16 cellular contexts compared by ENCODE assay signal in the genomic region with DNA sequence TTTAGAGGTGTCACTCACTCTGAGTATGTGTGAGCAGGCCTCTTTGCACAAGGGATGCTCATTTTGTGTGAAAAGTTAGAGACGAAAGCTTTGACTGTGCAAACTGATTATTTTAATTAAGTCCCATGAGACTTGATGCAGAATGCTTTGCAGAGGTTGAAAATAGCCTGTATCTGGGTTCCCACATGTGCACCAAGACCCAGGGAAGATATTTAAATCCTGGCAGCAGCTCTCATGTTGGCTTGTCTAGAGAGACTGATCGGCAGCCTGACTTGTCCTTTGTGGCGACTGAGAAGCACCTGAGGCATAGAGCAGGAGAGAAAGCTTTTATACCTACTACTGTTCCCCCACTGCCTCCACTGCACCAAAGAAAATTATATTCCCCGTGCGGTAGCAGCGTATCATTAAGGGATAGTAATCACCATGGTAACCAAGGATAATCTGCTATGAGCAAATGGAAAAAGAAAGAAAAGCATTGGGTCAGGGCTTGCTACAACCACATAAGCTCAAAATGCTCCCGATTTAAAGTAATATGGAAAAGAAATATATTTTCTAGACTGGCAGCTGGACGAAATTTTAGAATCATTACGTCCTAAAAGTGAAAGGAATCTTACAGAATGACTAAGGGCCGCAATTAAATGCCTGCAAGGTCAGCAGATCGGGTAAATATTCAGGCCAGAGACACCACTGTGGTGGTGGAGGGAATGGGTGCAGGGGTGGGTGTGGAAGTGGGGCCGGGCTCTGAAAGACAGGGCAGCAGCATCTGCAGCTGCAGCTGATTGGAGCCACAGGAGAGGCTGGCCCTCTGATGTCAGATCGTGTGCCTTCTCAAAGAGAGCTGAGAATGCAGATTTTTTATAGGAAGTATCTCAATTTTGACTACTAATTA.
A peak's percentile ranks its signal among the peaks of the same experiment; 100 is the strongest.
DNase-seq lines count a peak whose midpoint lies in the region; ATAC-seq and TF ChIP-seq lines count a peak whose summit lies in the region.
"Had no signal": no experiment of that assay in that cellular context is flagged by ENCODE, and none has a peak within 500 bp of the region (broad histone marks: within the 10 kb centered on the region; RNA-seq: fewer than 3 reads in every experiment).

No MANE protein-coding gene starts in this region.

- CTCF ChIA-PET in IMR-90 (lab: Yijun Ruan, JAX): interaction anchor here (0.6 to 1.5 kb wide), 5 partner anchors 53 to 515 kb away, joined by 3 to 6 read pairs (median 4); no protein-coding TSS in a partner anchor

- no peak overlapping the region for H2BK15ac ChIP-seq in IMR-90 (ENCODE audit: low read depth, low read length)

- intact Hi-C loops in IMR-90 (cut with micrococcal nuclease) (no loop called here), left cardiac atrium (cut with DNase I) (loop anchor here in 1 of 2 donors (5.0 kb wide), 1 partner anchor 203 kb away; no protein-coding TSS in a partner anchor), uterus (cut with DNase I; ENCODE audit: low total_unique reads) (loop anchor here (5.0 kb wide), 1 partner anchor 208 kb away; no protein-coding TSS in a partner anchor)

- no peaks in the 10 kb centered on the region for H3K36me3 Mint-ChIP-seq in natural killer cell treated with Interleukin-12 subunit alpha and Interleukin-12 subunit beta and Interleukin-15 and Interleukin-18, amount 100 ng/mL, for 72 hours
- H3K36me3 Mint-ChIP-seq: mesothelial cell of epicardium had no signal

- H3K4me1 Mint-ChIP-seq in natural killer cell treated with Interleukin-12 subunit alpha and Interleukin-12 subunit beta and Interleukin-15 and Interleukin-18, amount 100 ng/mL, for 72 hours (ENCODE audit: low read depth in 2 of 2): peaks cover 0 to 2% of the 10 kb centered on the region in 2 donors

- 0 out of 2 replicates have a peak overlapping the region, but pooled peaks have one; percentile 13 for H3K4me2 ChIP-seq in IMR-90 (ENCODE audit: low read depth, low read length)

- no peaks in the 10 kb centered on the region for H3K36me3 ChIP-seq in IMR-90 (ENCODE audit: control insufficient read depth, insufficient read depth, low read length)
- no peaks in the 10 kb centered on the region for H3K36me3 ChIP-seq in subcutaneous abdominal adipose tissue (ENCODE audit: control insufficient read depth in 5 of 5, insufficient read depth in 5 of 5, low read length in 5 of 5)
- H3K36me3 ChIP-seq in uterus: no peaks in the 10 kb centered on the region
- H3K36me3 ChIP-seq: gastrocnemius medialis, thyroid gland had no signal

- H3K4me3 ChIP-seq in IMR-90 (ENCODE audit: insufficient read depth, low read depth, low read length) (no peak overlapping the region), subcutaneous abdominal adipose tissue (ENCODE audit: low read depth in 1 of 5, low read length in 5 of 5) (peak overlapping the region in 3 of 5 donors; percentile 18 to 39 (median 31)), uterus (no peak overlapping the region)
- H3K4me3 ChIP-seq: thyroid gland had no signal

- peaks cover 10% of the 10 kb centered on the region for H3K27me3 ChIP-seq in IMR-90 (ENCODE audit: control insufficient read depth, insufficient read depth, low read length)
- no peaks in the 10 kb centered on the region for H3K27me3 ChIP-seq in subcutaneous abdominal adipose tissue (ENCODE audit: control insufficient read depth in 5 of 5, insufficient read depth in 4 of 5, low read length in 5 of 5)
- H3K27me3 ChIP-seq in uterus: no peaks in the 10 kb centered on the region
- H3K27me3 ChIP-seq: gastrocnemius medialis, thyroid gland had no signal

- no peak for TF ChIP-seq POLR2A in IMR-90 (IDR thresholded peaks at IDR 0.05; ENCODE audit: low read depth, low read length)
- no peak for TF ChIP-seq POLR2A in uterus (IDR thresholded peaks at IDR 0.05)

- H3K4ac ChIP-seq in IMR-90 (ENCODE audit: low read depth, low read length): no peak overlapping the region

- ATAC-seq in IMR-90 (ENCODE audit: low read depth): 0 out of 2 replicates have a peak, but pooled peaks have one; percentile 24
- peak; percentile 67 to 76 for ATAC-seq in left cardiac atrium
- ATAC-seq in natural killer cell treated with Interleukin-12 subunit alpha and Interleukin-12 subunit beta and Interleukin-15 and Interleukin-18, amount 100 ng/mL, for 72 hours: no peak
- no peak for ATAC-seq in GM18519 (IDR thresholded peaks at IDR 0.05; ENCODE audit: low FRiP score, unreplicated experiment)
- ATAC-seq: effector memory CD8-positive, alpha-beta T cell; gastrocnemius medialis had no signal

- H3K27me3 Mint-ChIP-seq in natural killer cell treated with Interleukin-12 subunit alpha and Interleukin-12 subunit beta and Interleukin-15 and Interleukin-18, amount 100 ng/mL, for 72 hours: no peaks in the 10 kb centered on the region

- in situ Hi-C loops in IMR-90 (cut with MboI; ENCODE audit: low sequenced_read_pairs): loop anchor here (5.0 to 25.0 kb wide), 4 partner anchors 203 to 1058 kb away; no protein-coding TSS in a partner anchor

- no peaks in the 10 kb centered on the region for H3K4me1 ChIP-seq in IMR-90 (ENCODE audit: control insufficient read depth, insufficient read depth, low read length)
- H3K4me1 ChIP-seq in subcutaneous abdominal adipose tissue (ENCODE audit: control insufficient read depth in 5 of 5, insufficient read depth in 5 of 5, low read length in 5 of 5): peaks cover 0 to 35% (median 12%) of the 10 kb centered on the region in 5 donors
- H3K4me1 ChIP-seq in uterus: no peaks in the 10 kb centered on the region
- H3K4me1 ChIP-seq: thyroid gland had no signal

- no peak overlapping the region for H2AK5ac ChIP-seq in IMR-90 (ENCODE audit: low read depth, low read length)

- no TSS peak for BruUV-seq in IMR-90 (replicated peaks; lab: Mats Ljungman, UMichigan)

- H3K9ac ChIP-seq in IMR-90 (ENCODE audit: low read depth, low read length): no peak overlapping the region
- no peak overlapping the region for H3K9ac ChIP-seq in subcutaneous abdominal adipose tissue (ENCODE audit: low read length in 5 of 5)

- TF ChIP-seq CTCF in IMR-90 (conservative IDR thresholded peaks at IDR 0.05; ENCODE audit: low read depth, low read length) (no peak), uterus (IDR thresholded peaks at IDR 0.05) (no peak)

- no peak overlapping the region for H4K91ac ChIP-seq in IMR-90 (ENCODE audit: insufficient read depth, low read depth, low read length)

- no peak overlapping the region for H3K14ac ChIP-seq in IMR-90 (replicated peaks; ENCODE audit: low read depth, low read length)

- H2AK9ac ChIP-seq in IMR-90 (replicated peaks; ENCODE audit: low read depth, low read length, poor library complexity): no peak overlapping the region

- no peaks in the 10 kb centered on the region for H4K20me1 ChIP-seq in IMR-90 (ENCODE audit: insufficient read depth, low read length)

- dilution Hi-C loops in IMR-90 (cut with HindIII; ENCODE audit: low sequenced_read_pairs, unreplicated experiment): no loop called here

- 56% methylated on average over 4 of the region's 13 CpGs; no CpG with 5 or more reads in 1 of the 2 experiments for WGBS in IMR-90 (ENCODE audit: extremely low coverage in 2 of 2, insufficient read length in 1 of 2), 2 experiments

- no peak overlapping the region for H2BK120ac ChIP-seq in IMR-90 (ENCODE audit: low read depth, low read length)

- TF ChIP-seq RAD21 in IMR-90 (IDR thresholded peaks at IDR 0.05; ENCODE audit: low read length): no peak

- no peak overlapping the region for H2AFZ ChIP-seq in IMR-90 (replicated peaks; ENCODE audit: low read length, poor library complexity)

- no peak overlapping the region for H4K8ac ChIP-seq in IMR-90 (ENCODE audit: low read depth in 2 of 2, low read length in 2 of 2)

- H3K9me3 Mint-ChIP-seq in natural killer cell treated with Interleukin-12 subunit alpha and Interleukin-12 subunit beta and Interleukin-15 and Interleukin-18, amount 100 ng/mL, for 72 hours: no peaks in the 10 kb centered on the region
- H3K9me3 Mint-ChIP-seq: activated T-helper 2 cell treated with anti-CD3 and anti-CD28 coated beads, Interferon-gamma antibody, Interleukin-2, Interleukin-4, amounts not matched to agents 10 μg/mL and 5 μg/mL and 100 μg/mL, durations not matched to agents 14 hours and 24 hours and 36 hours; effector memory CD8-positive, alpha-beta T cell; mesothelial cell of epicardium had no signal

- peaks cover 3% of the 10 kb centered on the region; the same call in 1 of the 2 replicates for H3K9me1 ChIP-seq in IMR-90 (ENCODE audit: insufficient read depth, low read length)

- no peak overlapping the region for H4K5ac ChIP-seq in IMR-90 (ENCODE audit: low read depth, low read length)

- POLR2A ChIA-PET in IMR-90 (lab: Charles Lee; ENCODE audit: unreplicated experiment): no interaction called here

- no peak overlapping the region for H3K23ac ChIP-seq in IMR-90 (ENCODE audit: low read depth, low read length)

- H2BK5ac ChIP-seq in IMR-90 (ENCODE audit: low read depth, low read length, poor library complexity, severe bottlenecking): no peak overlapping the region

- H3K18ac ChIP-seq in IMR-90 (ENCODE audit: low read depth, low read length): no peak overlapping the region

- H2BK20ac ChIP-seq in IMR-90 (ENCODE audit: low read depth, low read length): no peak overlapping the region

- no peak overlapping the region for H3K56ac ChIP-seq in IMR-90 (ENCODE audit: extremely low read depth, insufficient read depth, low read length)

- DNase-seq in IMR-90 (no peak), astrocyte of the hippocampus (ENCODE audit: low read depth, low spot score) (peak; percentile 14), left cardiac atrium (peak; percentile 31), uterus (no peak), NCI-H1694 (lab: John Stamatoyannopoulos, UW) (no peak)
- DNase-seq in natural killer cell treated with Interleukin-12 subunit alpha and Interleukin-12 subunit beta and Interleukin-15 and Interleukin-18, amount 100 ng/mL, for 72 hours (ENCODE audit: low spot score): no peak
- DNase-seq: activated CD8-positive, alpha-beta memory T cell treated with anti-CD3 and anti-CD28 coated beads for 24 hours; DMS79 treated with DMSO at 0.1 percent for 48 hours; effector memory CD8-positive, alpha-beta T cell; gastrocnemius medialis; stimulated activated CD4-positive, alpha-beta T cell treated with anti-CD3 and anti-CD28 coated beads, Interleukin-15, amount 100 ng/mL, for 24 hours; thyroid gland had no signal

- H3K9me3 ChIP-seq in IMR-90 (ENCODE audit: control insufficient read depth, insufficient read depth, low read length) (no peaks in the 10 kb centered on the region), subcutaneous abdominal adipose tissue (ENCODE audit: control insufficient read depth in 5 of 5, low read length in 5 of 5) (no peaks in the 10 kb centered on the region), uterus (no peaks in the 10 kb centered on the region)
- H3K9me3 ChIP-seq: gastrocnemius medialis, thyroid gland had no signal

- no peak overlapping the region for H3K4me3 Mint-ChIP-seq in natural killer cell treated with Interleukin-12 subunit alpha and Interleukin-12 subunit beta and Interleukin-15 and Interleukin-18, amount 100 ng/mL, for 72 hours
- H3K4me3 Mint-ChIP-seq: effector memory CD8-positive, alpha-beta T cell; mesothelial cell of epicardium had no signal

- H3K27ac Mint-ChIP-seq in natural killer cell treated with Interleukin-12 subunit alpha and Interleukin-12 subunit beta and Interleukin-15 and Interleukin-18, amount 100 ng/mL, for 72 hours: no peak overlapping the region
- H3K27ac Mint-ChIP-seq: activated T-helper 2 cell treated with anti-CD3 and anti-CD28 coated beads, Interferon-gamma antibody, Interleukin-2, Interleukin-4, amounts not matched to agents 10 μg/mL and 5 μg/mL and 100 μg/mL, durations not matched to agents 14 hours and 24 hours and 36 hours; effector memory CD8-positive, alpha-beta T cell; mesothelial cell of epicardium had no signal

- H3K79me1 ChIP-seq in IMR-90 (ENCODE audit: low read depth in 1 of 2, low read length in 2 of 2): no peaks in the 10 kb centered on the region

- no peak overlapping the region for H3K27ac ChIP-seq in IMR-90 (ENCODE audit: insufficient read depth, low read length)
- no peak overlapping the region for H3K27ac ChIP-seq in subcutaneous abdominal adipose tissue (ENCODE audit: low read depth, low read length)
- H3K27ac ChIP-seq in uterus: no peak overlapping the region
- H3K27ac ChIP-seq: gastrocnemius medialis, thyroid gland had no signal

Comparison
In these comparisons a context has a peak if more than half of its experiments do, and no peak if none do; other contexts are left out.
1. ATAC-seq: peak in IMR-90 (single experiment) and left cardiac atrium (2 of 2); none in natural killer cell treated with Interleukin-12 subunit alpha and Interleukin-12 subunit beta and Interleukin-15 and Interleukin-18, amount 100 ng/mL, for 72 hours (0 of 2) and GM18519 (single experiment).
2. DNase-seq: peak in astrocyte of the hippocampus (single experiment) and left cardiac atrium (single experiment); none in IMR-90 (single experiment), uterus (0 of 2), NCI-H1694 (single experiment) and natural killer cell treated with Interleukin-12 subunit alpha and Interleukin-12 subunit beta and Interleukin-15 and Interleukin-18, amount 100 ng/mL, for 72 hours (single experiment).
3. H3K4me3 ChIP-seq: peak in subcutaneous abdominal adipose tissue (3 of 5); none in IMR-90 (single experiment) and uterus (0 of 2).